In the genomic region with DNA sequence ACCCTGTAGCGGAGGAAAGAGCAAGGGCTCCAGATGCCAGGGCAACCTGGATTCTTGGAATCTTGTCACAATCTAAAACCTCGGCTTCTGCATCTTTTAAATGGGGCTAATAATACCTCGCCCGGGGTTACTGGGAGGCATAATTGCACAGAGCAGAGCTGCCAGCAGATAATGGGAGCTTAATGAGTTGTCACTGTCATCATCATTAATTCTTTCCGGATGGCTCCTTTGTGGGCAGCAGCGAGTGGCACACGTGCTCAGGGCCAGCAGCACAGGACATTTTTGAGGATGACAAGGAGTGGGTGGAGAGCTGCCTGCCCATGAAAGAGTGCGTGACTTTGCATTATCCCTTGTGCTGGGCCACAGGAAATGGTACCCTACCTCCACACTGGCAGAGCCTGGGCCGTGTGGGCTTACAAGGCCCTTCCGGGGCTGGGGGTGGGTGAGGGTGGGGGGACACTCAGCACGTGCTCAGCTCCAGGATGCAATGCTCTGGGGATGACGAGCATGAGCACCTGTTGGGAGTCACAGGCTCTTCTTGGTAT, we compare ENCODE assay signal across 1 cellular context.
TF ChIP-seq lines count a peak whose summit lies in the region.

No MANE protein-coding gene starts in this region.

TF ChIP-seq in HepG2, 621 proteins besides CTCF, POLR2A, EP300 and RAD21:
- TF ChIP-seq NFKB2 (CRISPR knock-in tag; IDR thresholded peaks at IDR 0.05; ENCODE audit: borderline replicate concordance), result no peak
- TF ChIP-seq RARG (CRISPR knock-in tag; IDR thresholded peaks at IDR 0.05; ENCODE audit: low read depth), result no peak
- TF ChIP-seq ZC3H4 (CRISPR knock-in tag; IDR thresholded peaks at IDR 0.05; ENCODE audit: borderline replicate concordance), result no peak
- TF ChIP-seq, protein P1, sequence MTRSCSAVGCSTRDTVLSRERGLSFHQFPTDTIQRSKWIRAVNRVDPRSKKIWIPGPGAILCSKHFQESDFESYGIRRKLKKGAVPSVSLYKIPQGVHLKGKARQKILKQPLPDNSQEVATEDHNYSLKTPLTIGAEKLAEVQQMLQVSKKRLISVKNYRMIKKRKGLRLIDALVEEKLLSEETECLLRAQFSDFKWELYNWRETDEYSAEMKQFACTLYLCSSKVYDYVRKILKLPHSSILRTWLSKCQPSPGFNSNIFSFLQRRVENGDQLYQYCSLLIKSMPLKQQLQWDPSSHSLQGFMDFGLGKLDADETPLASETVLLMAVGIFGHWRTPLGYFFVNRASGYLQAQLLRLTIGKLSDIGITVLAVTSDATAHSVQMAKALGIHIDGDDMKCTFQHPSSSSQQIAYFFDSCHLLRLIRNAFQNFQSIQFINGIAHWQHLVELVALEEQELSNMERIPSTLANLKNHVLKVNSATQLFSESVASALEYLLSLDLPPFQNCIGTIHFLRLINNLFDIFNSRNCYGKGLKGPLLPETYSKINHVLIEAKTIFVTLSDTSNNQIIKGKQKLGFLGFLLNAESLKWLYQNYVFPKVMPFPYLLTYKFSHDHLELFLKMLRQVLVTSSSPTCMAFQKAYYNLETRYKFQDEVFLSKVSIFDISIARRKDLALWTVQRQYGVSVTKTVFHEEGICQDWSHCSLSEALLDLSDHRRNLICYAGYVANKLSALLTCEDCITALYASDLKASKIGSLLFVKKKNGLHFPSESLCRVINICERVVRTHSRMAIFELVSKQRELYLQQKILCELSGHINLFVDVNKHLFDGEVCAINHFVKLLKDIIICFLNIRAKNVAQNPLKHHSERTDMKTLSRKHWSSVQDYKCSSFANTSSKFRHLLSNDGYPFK (CRISPR knock-in tag; IDR thresholded peaks at IDR 0.05; ENCODE audit: borderline replicate concordance), result no peak
- TF ChIP-seq TAF1 (CRISPR knock-in tag; IDR thresholded peaks at IDR 0.05), result no peak
- TF ChIP-seq, protein P2, sequence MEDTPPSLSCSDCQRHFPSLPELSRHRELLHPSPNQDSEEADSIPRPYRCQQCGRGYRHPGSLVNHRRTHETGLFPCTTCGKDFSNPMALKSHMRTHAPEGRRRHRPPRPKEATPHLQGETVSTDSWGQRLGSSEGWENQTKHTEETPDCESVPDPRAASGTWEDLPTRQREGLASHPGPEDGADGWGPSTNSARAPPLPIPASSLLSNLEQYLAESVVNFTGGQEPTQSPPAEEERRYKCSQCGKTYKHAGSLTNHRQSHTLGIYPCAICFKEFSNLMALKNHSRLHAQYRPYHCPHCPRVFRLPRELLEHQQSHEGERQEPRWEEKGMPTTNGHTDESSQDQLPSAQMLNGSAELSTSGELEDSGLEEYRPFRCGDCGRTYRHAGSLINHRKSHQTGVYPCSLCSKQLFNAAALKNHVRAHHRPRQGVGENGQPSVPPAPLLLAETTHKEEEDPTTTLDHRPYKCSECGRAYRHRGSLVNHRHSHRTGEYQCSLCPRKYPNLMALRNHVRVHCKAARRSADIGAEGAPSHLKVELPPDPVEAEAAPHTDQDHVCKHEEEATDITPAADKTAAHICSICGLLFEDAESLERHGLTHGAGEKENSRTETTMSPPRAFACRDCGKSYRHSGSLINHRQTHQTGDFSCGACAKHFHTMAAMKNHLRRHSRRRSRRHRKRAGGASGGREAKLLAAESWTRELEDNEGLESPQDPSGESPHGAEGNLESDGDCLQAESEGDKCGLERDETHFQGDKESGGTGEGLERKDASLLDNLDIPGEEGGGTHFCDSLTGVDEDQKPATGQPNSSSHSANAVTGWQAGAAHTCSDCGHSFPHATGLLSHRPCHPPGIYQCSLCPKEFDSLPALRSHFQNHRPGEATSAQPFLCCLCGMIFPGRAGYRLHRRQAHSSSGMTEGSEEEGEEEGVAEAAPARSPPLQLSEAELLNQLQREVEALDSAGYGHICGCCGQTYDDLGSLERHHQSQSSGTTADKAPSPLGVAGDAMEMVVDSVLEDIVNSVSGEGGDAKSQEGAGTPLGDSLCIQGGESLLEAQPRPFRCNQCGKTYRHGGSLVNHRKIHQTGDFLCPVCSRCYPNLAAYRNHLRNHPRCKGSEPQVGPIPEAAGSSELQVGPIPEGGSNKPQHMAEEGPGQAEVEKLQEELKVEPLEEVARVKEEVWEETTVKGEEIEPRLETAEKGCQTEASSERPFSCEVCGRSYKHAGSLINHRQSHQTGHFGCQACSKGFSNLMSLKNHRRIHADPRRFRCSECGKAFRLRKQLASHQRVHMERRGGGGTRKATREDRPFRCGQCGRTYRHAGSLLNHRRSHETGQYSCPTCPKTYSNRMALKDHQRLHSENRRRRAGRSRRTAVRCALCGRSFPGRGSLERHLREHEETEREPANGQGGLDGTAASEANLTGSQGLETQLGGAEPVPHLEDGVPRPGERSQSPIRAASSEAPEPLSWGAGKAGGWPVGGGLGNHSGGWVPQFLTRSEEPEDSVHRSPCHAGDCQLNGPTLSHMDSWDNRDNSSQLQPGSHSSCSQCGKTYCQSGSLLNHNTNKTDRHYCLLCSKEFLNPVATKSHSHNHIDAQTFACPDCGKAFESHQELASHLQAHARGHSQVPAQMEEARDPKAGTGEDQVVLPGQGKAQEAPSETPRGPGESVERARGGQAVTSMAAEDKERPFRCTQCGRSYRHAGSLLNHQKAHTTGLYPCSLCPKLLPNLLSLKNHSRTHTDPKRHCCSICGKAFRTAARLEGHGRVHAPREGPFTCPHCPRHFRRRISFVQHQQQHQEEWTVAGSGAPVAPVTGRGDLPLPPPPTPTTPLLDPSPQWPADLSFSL (CRISPR knock-in tag; IDR thresholded peaks at IDR 0.05), result no peak
- no peak for TF ChIP-seq ETV5 (CRISPR knock-in tag; IDR thresholded peaks at IDR 0.05; ENCODE audit: borderline replicate concordance)
